Comparison of ENCODE assay signal across 11 cellular contexts in the genomic region with DNA sequence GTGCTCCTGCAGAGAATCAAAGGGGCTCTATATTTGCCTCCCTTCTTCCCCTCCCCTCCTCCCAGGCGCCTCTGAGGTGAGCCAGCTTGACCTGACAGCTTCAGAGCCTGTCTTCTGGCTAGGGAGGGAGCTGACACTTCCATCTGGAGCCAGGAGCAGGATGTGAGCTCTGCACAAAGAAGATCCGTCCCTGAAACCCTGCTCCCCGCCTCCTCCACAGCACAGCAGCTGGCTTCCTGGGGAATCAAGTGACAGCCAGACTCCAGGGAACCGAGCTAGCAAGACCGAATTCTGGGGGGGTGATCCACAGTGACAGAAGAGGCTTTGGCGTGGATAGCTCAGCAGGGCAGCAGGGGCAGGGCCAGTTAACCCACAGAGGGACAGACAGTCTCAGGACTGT. TPM values are rescaled to one million over a fixed set of nuclear protein-coding genes. Genes with fewer than 3 reads are reported as not detected.
A peak's percentile ranks its signal among the peaks of the same experiment; 100 is the strongest.
DNase-seq lines count a peak whose midpoint lies in the region; ATAC-seq and TF ChIP-seq lines count a peak whose summit lies in the region.
"Had no signal": no experiment of that assay in that cellular context is flagged by ENCODE, and none has a peak within 500 bp of the region (broad histone marks: within the 10 kb centered on the region; RNA-seq: fewer than 3 reads in every experiment).

No MANE protein-coding gene starts in this region.

- H3K36me3 ChIP-seq in HCT116 (ENCODE audit: control insufficient read depth in 1 of 2, insufficient read depth in 2 of 2, low read length in 2 of 2) = no peaks in the 10 kb centered on the region

- H4K20me1 ChIP-seq in HCT116 (ENCODE audit: insufficient read depth) = no peaks in the 10 kb centered on the region

- no peak overlapping the region for H3K27ac ChIP-seq in HCT116 (ENCODE audit: low read depth, low read length)

- H3K4me1 ChIP-seq in HCT116 (ENCODE audit: control insufficient read depth in 1 of 2, insufficient read depth in 2 of 2, low read length in 2 of 2) = no peaks in the 10 kb centered on the region

- TF ChIP-seq POLR2A in HCT116 (IDR thresholded peaks at IDR 0.05; ENCODE audit: borderline replicate concordance, extremely low read depth, insufficient read depth, insufficient read length) = no peak
- no peak for TF ChIP-seq POLR2A in lower leg skin (IDR thresholded peaks at IDR 0.05)

- WGBS in lower leg skin, 2 donors = 32 to 40% methylated on average over 6 of the region's 6 CpGs

- ATAC-seq in HCT116 (0 out of 2 replicates have a peak, but pooled peaks have one; percentile 20), left ventricle myocardium superior (peak; percentile 68), GM21825 (IDR thresholded peaks at IDR 0.05; ENCODE audit: unreplicated experiment) (no peak)
- ATAC-seq: esophagus mucosa; naive thymus-derived CD8-positive, alpha-beta T cell had no signal

- no peak overlapping the region for H3K9ac ChIP-seq in HCT116 (ENCODE audit: low read length)

- no peaks in the 10 kb centered on the region for H3K9me2 ChIP-seq in HCT116 (ENCODE audit: insufficient read depth)

- no peak overlapping the region for H3K4me2 ChIP-seq in HCT116 (ENCODE audit: low read length)

- RAD21 ChIA-PET in HCT116 (lab: Charles Lee; ENCODE audit: low non-redundant PET in 1 of 2, low total read pairs in 2 of 2, uncharacterized antibody in 2 of 2, unreplicated experiment in 2 of 2) = no interaction called here

- no TSS peak for BruUV-seq in HCT116 (replicated peaks; lab: Mats Ljungman, UMichigan)

- H3K9me3 Mint-ChIP-seq in progenitor cell of endocrine pancreas (ENCODE audit: low read depth) = no peaks in the 10 kb centered on the region

- H3K27me3 Mint-ChIP-seq in progenitor cell of endocrine pancreas = peaks cover 62% of the 10 kb centered on the region
- H3K27me3 Mint-ChIP-seq: naive thymus-derived CD8-positive, alpha-beta T cell had no signal

- DNase-seq in HCT116 (ENCODE audit: low read depth, low spot score) (no peak), NCI-H82 (lab: John Stamatoyannopoulos, UW) (peak; percentile 98), left ventricle myocardium superior (peak; percentile 31), progenitor cell of endocrine pancreas (ENCODE audit: low spot score, unreplicated experiment) (no peak), GOT3 (lab: John Stamatoyannopoulos, UW) (no peak), lower leg skin (ENCODE audit: low spot score in 2 of 2) (no peak), AG08396 (ENCODE audit: low spot score) (no peak)
- DNase-seq: activated naive CD4-positive, alpha-beta T cell treated with anti-CD3 and anti-CD28 coated beads, Interleukin-2, amount 10 ng/mL, durations not matched to agents 7 days and 5 days; naive thymus-derived CD8-positive, alpha-beta T cell had no signal

- H3K4me3 Mint-ChIP-seq in progenitor cell of endocrine pancreas (ENCODE audit: low read depth) = no peak overlapping the region
- H3K4me3 Mint-ChIP-seq: activated naive CD4-positive, alpha-beta T cell treated with anti-CD3 and anti-CD28 coated beads, Interleukin-2, amount 10 ng/mL, durations not matched to agents 7 days and 5 days had no signal

- CTCF ChIA-PET in HCT116 (lab: Charles Lee) = interaction anchor here (1.0 to 2.1 kb wide), 2 partner anchors 36 to 40 kb away, joined by 3 to 5 read pairs; no protein-coding TSS in a partner anchor

- H3K79me2 ChIP-seq in HCT116 (ENCODE audit: insufficient read depth, low read length) = no peaks in the 10 kb centered on the region

- H3K27me3 ChIP-seq in HCT116 (ENCODE audit: insufficient read depth, low read length) = peaks cover 25% of the 10 kb centered on the region

- no peak for TF ChIP-seq RAD21 in HCT116 (IDR thresholded peaks at IDR 0.05; ENCODE audit: low read depth)

- H3K4me3 ChIP-seq in HCT116 (replicated peaks in 1 of 2; ENCODE audit: low read depth in 1 of 2, low read length in 2 of 2) (no peak overlapping the region), lower leg skin (ENCODE audit: low read depth, poor library complexity, severe bottlenecking) (no peak overlapping the region)

- no peaks in the 10 kb centered on the region for H3K9me3 ChIP-seq in HCT116 (ENCODE audit: control insufficient read depth in 1 of 2, insufficient read depth in 1 of 2, low read depth in 1 of 2, low read length in 2 of 2)

- intact Hi-C loops in HCT116 (cut with micrococcal nuclease) (no loop called here), left ventricle myocardium superior (cut with micrococcal nuclease) (no loop called here), lower leg skin (cut with DNase I; ENCODE audit: low total_unique reads) (no loop called here)

- POLR2A ChIA-PET in HCT116 (lab: Charles Lee) = no interaction called here

- peaks cover 4% of the 10 kb centered on the region for H3K4me1 Mint-ChIP-seq in progenitor cell of endocrine pancreas (ENCODE audit: low read depth)
- H3K4me1 Mint-ChIP-seq: activated naive CD4-positive, alpha-beta T cell treated with anti-CD3 and anti-CD28 coated beads, Interleukin-2, amount 10 ng/mL, durations not matched to agents 7 days and 5 days had no signal

- H2AFZ ChIP-seq in HCT116 (ENCODE audit: low read depth, low read length, poor library complexity, severe bottlenecking) = no peak overlapping the region

- H3K36me3 Mint-ChIP-seq in progenitor cell of endocrine pancreas (ENCODE audit: insufficient read depth) = peaks cover 3% of the 10 kb centered on the region
- H3K36me3 Mint-ChIP-seq: activated naive CD4-positive, alpha-beta T cell treated with anti-CD3 and anti-CD28 coated beads, Interleukin-2, amount 10 ng/mL, durations not matched to agents 7 days and 5 days had no signal

- no peak for TF ChIP-seq CTCF in HCT116 (IDR thresholded peaks at IDR 0.05 in 2 of 3, conservative IDR thresholded peaks at IDR 0.05 in 1 of 3; ENCODE audit: borderline replicate concordance in 1 of 3, insufficient read depth in 1 of 3, low read depth in 2 of 3, low read length in 2 of 3)
- no peak for TF ChIP-seq CTCF in progenitor cell of endocrine pancreas (IDR thresholded peaks at IDR 0.05; ENCODE audit: unreplicated experiment)
- TF ChIP-seq CTCF in lower leg skin (IDR thresholded peaks at IDR 0.05) = no peak

- H3K27ac Mint-ChIP-seq in progenitor cell of endocrine pancreas = peak overlapping the region; percentile 66
- H3K27ac Mint-ChIP-seq: activated naive CD4-positive, alpha-beta T cell treated with anti-CD3 and anti-CD28 coated beads, Interleukin-2, amount 10 ng/mL, durations not matched to agents 7 days and 5 days had no signal

TF ChIP-seq in HCT116, 20 proteins besides CTCF, POLR2A, EP300 and RAD21 (continues in another document):
- TF ChIP-seq POLR2AphosphoS5 (IDR thresholded peaks at IDR 0.05; ENCODE audit: low read depth, low read length) (no peak), ELF1 (IDR thresholded peaks at IDR 0.05; ENCODE audit: borderline replicate concordance, low read depth) (no peak), SRF (IDR thresholded peaks at IDR 0.05; ENCODE audit: low read depth) (no peak), ZFX (IDR thresholded peaks at IDR 0.05) (no peak), SIN3A (IDR thresholded peaks at IDR 0.05; ENCODE audit: low read depth) (no peak), JUND (IDR thresholded peaks at IDR 0.05) (no peak)
- TF ChIP-seq, protein P1, sequence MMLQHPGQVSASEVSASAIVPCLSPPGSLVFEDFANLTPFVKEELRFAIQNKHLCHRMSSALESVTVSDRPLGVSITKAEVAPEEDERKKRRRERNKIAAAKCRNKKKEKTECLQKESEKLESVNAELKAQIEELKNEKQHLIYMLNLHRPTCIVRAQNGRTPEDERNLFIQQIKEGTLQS (IDR thresholded peaks at IDR 0.05) = no peak
- TF ChIP-seq, protein P2, sequence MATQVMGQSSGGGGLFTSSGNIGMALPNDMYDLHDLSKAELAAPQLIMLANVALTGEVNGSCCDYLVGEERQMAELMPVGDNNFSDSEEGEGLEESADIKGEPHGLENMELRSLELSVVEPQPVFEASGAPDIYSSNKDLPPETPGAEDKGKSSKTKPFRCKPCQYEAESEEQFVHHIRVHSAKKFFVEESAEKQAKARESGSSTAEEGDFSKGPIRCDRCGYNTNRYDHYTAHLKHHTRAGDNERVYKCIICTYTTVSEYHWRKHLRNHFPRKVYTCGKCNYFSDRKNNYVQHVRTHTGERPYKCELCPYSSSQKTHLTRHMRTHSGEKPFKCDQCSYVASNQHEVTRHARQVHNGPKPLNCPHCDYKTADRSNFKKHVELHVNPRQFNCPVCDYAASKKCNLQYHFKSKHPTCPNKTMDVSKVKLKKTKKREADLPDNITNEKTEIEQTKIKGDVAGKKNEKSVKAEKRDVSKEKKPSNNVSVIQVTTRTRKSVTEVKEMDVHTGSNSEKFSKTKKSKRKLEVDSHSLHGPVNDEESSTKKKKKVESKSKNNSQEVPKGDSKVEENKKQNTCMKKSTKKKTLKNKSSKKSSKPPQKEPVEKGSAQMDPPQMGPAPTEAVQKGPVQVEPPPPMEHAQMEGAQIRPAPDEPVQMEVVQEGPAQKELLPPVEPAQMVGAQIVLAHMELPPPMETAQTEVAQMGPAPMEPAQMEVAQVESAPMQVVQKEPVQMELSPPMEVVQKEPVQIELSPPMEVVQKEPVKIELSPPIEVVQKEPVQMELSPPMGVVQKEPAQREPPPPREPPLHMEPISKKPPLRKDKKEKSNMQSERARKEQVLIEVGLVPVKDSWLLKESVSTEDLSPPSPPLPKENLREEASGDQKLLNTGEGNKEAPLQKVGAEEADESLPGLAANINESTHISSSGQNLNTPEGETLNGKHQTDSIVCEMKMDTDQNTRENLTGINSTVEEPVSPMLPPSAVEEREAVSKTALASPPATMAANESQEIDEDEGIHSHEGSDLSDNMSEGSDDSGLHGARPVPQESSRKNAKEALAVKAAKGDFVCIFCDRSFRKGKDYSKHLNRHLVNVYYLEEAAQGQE (IDR thresholded peaks at IDR 0.05; ENCODE audit: low read depth) = no peak
- TF ChIP-seq, protein P3, sequence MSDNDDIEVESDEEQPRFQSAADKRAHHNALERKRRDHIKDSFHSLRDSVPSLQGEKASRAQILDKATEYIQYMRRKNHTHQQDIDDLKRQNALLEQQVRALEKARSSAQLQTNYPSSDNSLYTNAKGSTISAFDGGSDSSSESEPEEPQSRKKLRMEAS (IDR thresholded peaks at IDR 0.05) = no peak

RNA-seq across cellular contexts. Expression of a gene that starts 37.2 kb away (rescaled TPM):
- total RNA-seq in HCT116 (2021; ENCODE audit: unreplicated experiment) (not detected), left ventricle myocardium superior (not detected), progenitor cell of endocrine pancreas (not detected in 2 replicates), lower leg skin (not detected)
- not detected in 2 replicates for polyA plus RNA-seq in HCT116 (2012)
- total RNA-seq: esophagus mucosa; naive thymus-derived CD8-positive, alpha-beta T cell had no signal
- polyA plus RNA-seq: naive thymus-derived CD8-positive, alpha-beta T cell had no signal

Comparison
In these comparisons a context has a peak if more than half of its experiments do, and no peak if none do; other contexts are left out.
1. DNase-seq: peak in NCI-H82 (single experiment) and left ventricle myocardium superior (single experiment); none in HCT116 (single experiment), progenitor cell of endocrine pancreas (single experiment), GOT3 (single experiment), lower leg skin (0 of 2) and AG08396 (single experiment).